Comparison of ENCODE assay signal across 27 cellular contexts in genomic region chr12:109827080-109827479, GRCh38. TPM values are rescaled to one million over a fixed set of nuclear protein-coding genes. Genes with fewer than 3 reads are reported as not detected.
"Had no signal": no experiment of that assay in that cellular context is flagged by ENCODE, and none has a peak within 500 bp of the region (broad histone marks: within the 10 kb centered on the region; RNA-seq: fewer than 3 reads in every experiment).

No MANE protein-coding gene starts in this region.

- H3K36me3 ChIP-seq: left lung, lower lobe of right lung, neural progenitor cell, ovary, right atrium auricular region, stomach, thyroid gland, transverse colon, upper lobe of left lung, vagina had no signal

- H3K27ac ChIP-seq: lower lobe of right lung, neural progenitor cell, ovary, right atrium auricular region, testis, thyroid gland, transverse colon, vagina had no signal

- H2AFZ ChIP-seq: neural progenitor cell had no signal

- H3K4me3 ChIP-seq: left lung, lower lobe of right lung, neural progenitor cell, ovary, right atrium auricular region, skin epidermis, stomach, testis, thyroid gland, transverse colon, upper lobe of left lung, vagina had no signal

- H3K4me1 ChIP-seq: lower lobe of right lung, neural progenitor cell, testis, thyroid gland, transverse colon, upper lobe of left lung had no signal

- H3K27me3 ChIP-seq: right atrium auricular region, testis, thyroid gland, vagina had no signal

- DNase-seq: hypothalamus; immature natural killer cell; kidney; left colon; left lung; lower lobe of right lung; mammary epithelial cell; mesenchymal stem cell; naive thymus-derived CD8-positive, alpha-beta T cell; nephron progenitor cell; ovary; stimulated activated CD4-positive, alpha-beta T cell treated with anti-CD3 and anti-CD28 coated beads, Interleukin-12 subunit alpha, Interleukin-12 subunit beta, amount 100 ng/mL, for 4 hours; stimulated activated CD4-positive, alpha-beta T cell treated with anti-CD3 and anti-CD28 coated beads, Interleukin-15, amount 100 ng/mL, for 24 hours; stimulated activated CD4-positive, alpha-beta T cell treated with anti-CD3 and anti-CD28 coated beads, Interleukin-2, amount 100 ng/mL, for 24 hours; stimulated activated CD4-positive, alpha-beta T cell treated with anti-CD3 and anti-CD28 coated beads, Interleukin-4, amount 100 ng/mL, for 1 hour; stimulated activated naive B cell treated with anti-CD40 and anti-IgM and Interleukin-4, amounts not matched to agents 10 μg/mL and 1 μg/mL and 100 μg/mL, for 72 hours; stimulated activated naive CD8-positive, alpha-beta T cell treated with anti-CD3 and anti-CD28 coated beads, Interleukin-15, Interleukin-2, amounts not matched to agents 100 U/mL and 50 U/mL, for 24 hours; stomach; testis; thyroid gland; transverse colon; upper lobe of left lung had no signal

- H3K9ac ChIP-seq: neural progenitor cell had no signal

- H3K4me2 ChIP-seq: neural progenitor cell had no signal

- FAIRE-seq: islet of Langerhans, kidney had no signal

- ATAC-seq: left colon; naive thymus-derived CD8-positive, alpha-beta T cell; stimulated activated naive B cell treated with anti-CD40 and anti-IgM and Interleukin-4, amounts not matched to agents 10 μg/mL and 1 μg/mL and 100 μg/mL, for 72 hours; stimulated activated naive CD8-positive, alpha-beta T cell treated with anti-CD3 and anti-CD28 coated beads, Interleukin-15, Interleukin-2, amounts not matched to agents 100 U/mL and 50 U/mL, for 24 hours had no signal

- H3K9me3 ChIP-seq: left lung, lower lobe of right lung, ovary, right atrium auricular region, stomach, testis, thyroid gland, transverse colon, upper lobe of left lung, vagina had no signal

RNA-seq across cellular contexts. Expression of gene TRPV4, which starts 6.1 kb away (rescaled TPM):
- total RNA-seq: naive thymus-derived CD8-positive, alpha-beta T cell had no signal
- polyA plus RNA-seq: immature natural killer cell; naive thymus-derived CD8-positive, alpha-beta T cell had no signal
